In the genomic region with DNA sequence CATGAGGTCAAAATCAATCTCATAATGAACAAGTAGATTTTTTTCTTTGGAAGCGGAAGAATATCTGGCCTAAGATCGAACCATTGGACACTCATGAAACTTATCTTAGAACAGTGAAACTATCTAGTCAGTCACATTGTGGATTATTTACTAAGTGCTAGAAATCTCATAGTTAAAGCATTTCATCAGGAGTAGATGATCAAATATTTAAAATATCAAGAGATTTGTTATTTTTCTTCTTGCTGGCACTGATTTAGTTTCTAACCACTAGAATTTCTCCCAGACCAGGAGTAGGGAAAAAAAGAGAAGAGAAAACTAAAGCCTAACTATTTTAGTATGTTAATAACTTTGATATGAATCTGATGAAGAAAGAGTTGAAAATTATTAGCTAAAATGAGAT, we compare ENCODE assay signal across 17 cellular contexts.
DNase-seq lines count a peak whose midpoint lies in the region; ATAC-seq, FAIRE-seq and TF ChIP-seq lines count a peak whose summit lies in the region.
"Had no signal": no experiment of that assay in that cellular context is flagged by ENCODE, and none has a peak within 500 bp of the region (broad histone marks: within the 10 kb centered on the region; RNA-seq: fewer than 3 reads in every experiment).

No MANE protein-coding gene starts in this region.

- H3K9me3 ChIP-seq in iPS-18a (ENCODE audit: control insufficient read depth, low read depth, low read length) (no peaks in the 10 kb centered on the region), subcutaneous abdominal adipose tissue (ENCODE audit: control insufficient read depth in 5 of 5, low read length in 5 of 5) (peaks cover 0 to 4% (median 0%) of the 10 kb centered on the region in 5 donors)

- H3K27me3 ChIP-seq in iPS-18a (ENCODE audit: control insufficient read depth, insufficient read depth, low read length) (no peaks in the 10 kb centered on the region), subcutaneous abdominal adipose tissue (ENCODE audit: control insufficient read depth in 5 of 5, insufficient read depth in 4 of 5, low read length in 5 of 5) (no peaks in the 10 kb centered on the region), H7 (ENCODE audit: control insufficient read depth, insufficient read depth, low read length) (no peaks in the 10 kb centered on the region)

- H3K27ac Mint-ChIP-seq in HFFc6, result peak overlapping the region; percentile 60; the same call in 1 of the 2 replicates
- H3K27ac Mint-ChIP-seq: B cell; CD4-positive, CD25-positive, alpha-beta regulatory T cell had no signal

- TF ChIP-seq CTCF in HFFc6 (IDR thresholded peaks at IDR 0.05), result no peak

- H3K27ac ChIP-seq in iPS-18a (ENCODE audit: low read length), result no peak overlapping the region
- peak overlapping the region; percentile 84 for H3K27ac ChIP-seq in subcutaneous abdominal adipose tissue (ENCODE audit: low read depth, low read length)

- peaks cover 9% of the 10 kb centered on the region for H3K36me3 Mint-ChIP-seq in HFFc6 (ENCODE audit: low read depth)
- H3K36me3 Mint-ChIP-seq: CD4-positive, CD25-positive, alpha-beta regulatory T cell had no signal

- H3K4me1 ChIP-seq in iPS-18a (ENCODE audit: control insufficient read depth, low read depth, low read length), result peaks cover 25% of the 10 kb centered on the region
- H3K4me1 ChIP-seq in subcutaneous abdominal adipose tissue (ENCODE audit: control insufficient read depth in 5 of 5, insufficient read depth in 5 of 5, low read length in 5 of 5), result peaks cover 0 to 37% (median 19%) of the 10 kb centered on the region in 5 donors

- H3K9ac ChIP-seq in iPS-18a (ENCODE audit: low read length) (peak overlapping the region; percentile 4), subcutaneous abdominal adipose tissue (ENCODE audit: low read length in 5 of 5) (no peak overlapping the region)

- no peaks in the 10 kb centered on the region; the same call in 1 of the 2 replicates for H3K27me3 Mint-ChIP-seq in HFFc6 (ENCODE audit: insufficient read depth)

- FAIRE-seq in GM12891 (lab: Jason Lieb, UNC), result no peak
- FAIRE-seq: H54, K562 had no signal

- H3K4me3 ChIP-seq in iPS-18a (ENCODE audit: low read length) (no peak overlapping the region), subcutaneous abdominal adipose tissue (ENCODE audit: low read depth in 1 of 5, low read length in 5 of 5) (no peak overlapping the region), H7 (ENCODE audit: insufficient read depth, low read depth, low read length) (no peak overlapping the region)
- H3K4me3 ChIP-seq: K562 had no signal

- no peak overlapping the region for H3K4me3 Mint-ChIP-seq in HFFc6
- H3K4me3 Mint-ChIP-seq: B cell; CD4-positive, CD25-positive, alpha-beta regulatory T cell had no signal

- peaks cover 4% of the 10 kb centered on the region; the same call in 1 of the 2 replicates for H3K9me3 Mint-ChIP-seq in HFFc6

- DNase-seq in HFFc6 (no peak), astrocyte of the hippocampus (ENCODE audit: low read depth, low spot score) (peak; percentile 44), H7 (no peak), GM12891 (ENCODE audit: insufficient read length, low spot score) (no peak)
- DNase-seq: CD4-positive, CD25-positive, alpha-beta regulatory T cell; NCI-H187; NCI-H345; NCI-H69; NK-92 treated with Interleukin-12 subunit alpha and Interleukin-12 subunit beta, amount 100 ng/mL, for 24 hours; RPMI8226; SIG-M5 had no signal

- no peak for TF ChIP-seq POLR2A in GM12891 (IDR thresholded peaks at IDR 0.05; ENCODE audit: low read depth, low read length)

- H3K36me3 ChIP-seq in iPS-18a (ENCODE audit: control insufficient read depth, low read depth, low read length) (no peaks in the 10 kb centered on the region), subcutaneous abdominal adipose tissue (ENCODE audit: control insufficient read depth in 5 of 5, insufficient read depth in 5 of 5, low read length in 5 of 5) (no peaks in the 10 kb centered on the region), H7 (replicated peaks; ENCODE audit: control insufficient read depth, insufficient read depth, low read length) (no peaks in the 10 kb centered on the region)

- peaks cover 62% of the 10 kb centered on the region for H3K4me1 Mint-ChIP-seq in HFFc6 (ENCODE audit: low read depth)

- ATAC-seq in HG03354 (IDR thresholded peaks at IDR 0.05; ENCODE audit: poor library complexity, severe bottlenecking, unreplicated experiment), result no peak
- ATAC-seq: K562 had no signal

TF ChIP-seq in GM12891, 5 proteins besides CTCF, POLR2A, EP300 and RAD21:
- TF ChIP-seq PAX5 (IDR thresholded peaks at IDR 0.05; ENCODE audit: insufficient read depth, low read length, severe bottlenecking), result no peak
- TF ChIP-seq SPI1 (IDR thresholded peaks at IDR 0.05; ENCODE audit: low read depth, low read length), result no peak
- no peak for TF ChIP-seq TAF1 (IDR thresholded peaks at IDR 0.05; ENCODE audit: low read depth, low read length)
